Comparison of ENCODE assay signal across 10 cellular contexts in the genomic region with DNA sequence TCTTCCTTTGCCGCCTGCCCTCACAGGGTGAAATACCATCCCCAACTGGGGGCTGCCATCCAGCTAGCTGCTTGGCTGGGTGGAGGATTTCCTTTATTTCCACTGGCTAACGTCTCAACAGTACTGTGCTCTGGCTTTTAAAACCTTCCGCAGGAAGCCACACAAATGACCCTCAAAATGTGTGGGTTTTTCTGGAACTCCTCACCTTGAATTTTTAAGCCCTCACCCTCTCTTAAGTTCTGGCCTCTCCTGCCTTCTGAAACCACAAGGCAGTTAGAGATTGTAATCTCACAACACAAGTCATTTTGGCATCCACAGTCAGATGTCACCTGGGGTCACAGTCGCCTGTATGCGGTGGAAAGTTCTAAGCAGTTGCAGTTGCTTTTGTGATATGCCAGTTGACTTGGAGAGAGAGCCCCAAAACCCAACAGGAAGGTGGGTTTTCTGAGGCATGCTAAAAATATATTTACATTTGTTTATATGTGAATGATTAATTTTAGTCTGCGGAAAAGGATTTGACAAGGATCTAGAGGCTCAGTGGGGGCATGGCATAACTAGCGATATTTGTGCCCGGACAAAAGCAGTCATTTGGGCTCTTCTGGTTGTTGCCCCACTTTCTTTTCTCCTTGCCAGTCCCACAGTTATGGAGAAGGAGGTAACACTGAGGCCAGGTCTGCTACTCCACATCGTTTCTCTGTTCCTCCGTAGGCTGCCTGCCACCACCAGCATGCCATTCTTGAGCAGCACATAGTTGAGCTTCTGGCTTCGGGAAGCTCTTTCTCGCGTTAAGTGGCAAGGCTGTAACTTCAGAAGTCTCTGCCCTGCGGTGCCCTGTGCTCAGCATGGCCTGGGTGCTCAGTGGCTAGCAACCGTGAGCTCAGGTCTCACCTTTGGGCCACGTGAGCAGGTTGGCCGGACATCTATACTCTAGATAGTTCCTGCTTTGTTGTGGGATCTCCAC.
DNase-seq lines count a peak whose midpoint lies in the region; ATAC-seq and FAIRE-seq lines count a peak whose summit lies in the region.
"Had no signal": no experiment of that assay in that cellular context is flagged by ENCODE, and none has a peak within 500 bp of the region (broad histone marks: within the 10 kb centered on the region; RNA-seq: fewer than 3 reads in every experiment).

No MANE protein-coding gene starts in this region.

- H3K36me3 ChIP-seq in KOPT-K1 (ENCODE audit: insufficient read depth, low read length): no peaks in the 10 kb centered on the region

- H3K9me3 ChIP-seq in KOPT-K1 (ENCODE audit: insufficient read depth, low read length, poor library complexity, severe bottlenecking): peaks cover 4% of the 10 kb centered on the region

- DNase-seq in GM19239 (ENCODE audit: insufficient read length, low spot score) (peak; percentile 25), DMS153 treated with DMSO at 0.1 percent for 48 hours (lab: John Stamatoyannopoulos, UW; ENCODE audit: unreplicated experiment) (no peak), medulla oblongata (ENCODE audit: extremely low spot score) (no peak)
- peak; percentile 77 to 86 for DNase-seq in activated T-cell treated with anti-CD3 and anti-CD28 coated beads, Interleukin-2, amount 50 U/mL, for 72 hours
- peak; percentile 46 to 52 for DNase-seq in stimulated activated CD4-positive, alpha-beta T cell treated with anti-CD3 and anti-CD28 coated beads, Interleukin-2, amount 100 ng/mL, for 48 hours
- DNase-seq: head of caudate nucleus had no signal

- H3K9me3 Mint-ChIP-seq in activated T-cell treated with anti-CD3 and anti-CD28 coated beads, Interleukin-2, amount 50 U/mL, for 72 hours: peaks cover 5 to 9% of the 10 kb centered on the region in 2 donors

- peak overlapping the region; percentile 42 for H3K27ac Mint-ChIP-seq in activated T-cell treated with anti-CD3 and anti-CD28 coated beads, Interleukin-2, amount 50 U/mL, for 72 hours

- peaks cover 90% of the 10 kb centered on the region for H3K4me1 Mint-ChIP-seq in activated T-cell treated with anti-CD3 and anti-CD28 coated beads, Interleukin-2, amount 50 U/mL, for 72 hours (ENCODE audit: low read depth)

- peak overlapping the region; percentile 73 to 83 for H3K4me3 Mint-ChIP-seq in activated T-cell treated with anti-CD3 and anti-CD28 coated beads, Interleukin-2, amount 50 U/mL, for 72 hours

- peaks cover 9 to 10% of the 10 kb centered on the region in 2 donors for H3K36me3 Mint-ChIP-seq in activated T-cell treated with anti-CD3 and anti-CD28 coated beads, Interleukin-2, amount 50 U/mL, for 72 hours (ENCODE audit: insufficient read depth in 2 of 2)

- ATAC-seq in activated T-cell treated with anti-CD3 and anti-CD28 coated beads, Interleukin-2, amount 50 U/mL, for 72 hours (replicated peaks in 1 of 2): peak; percentile 77 to 78
- ATAC-seq in HG03442 (IDR thresholded peaks at IDR 0.05; ENCODE audit: unreplicated experiment) (no peak), HG03439 (IDR thresholded peaks at IDR 0.05; ENCODE audit: unreplicated experiment) (no peak)

- peak; percentile 87 for FAIRE-seq in GM19239 (lab: Jason Lieb, UNC)

- peak overlapping the region; percentile 100 for H3K27ac ChIP-seq in KOPT-K1 (ENCODE audit: low read depth, low read length, poor library complexity, severe bottlenecking)
- H3K27ac ChIP-seq: KMS-11 had no signal

- no peaks in the 10 kb centered on the region for H3K27me3 Mint-ChIP-seq in activated T-cell treated with anti-CD3 and anti-CD28 coated beads, Interleukin-2, amount 50 U/mL, for 72 hours (ENCODE audit: low read depth)

Comparison
In these comparisons a context has a peak if more than half of its experiments do, and no peak if none do; other contexts are left out.
1. DNase-seq: peak in GM19239 (single experiment), activated T-cell treated with anti-CD3 and anti-CD28 coated beads, Interleukin-2, amount 50 U/mL, for 72 hours (2 of 2) and stimulated activated CD4-positive, alpha-beta T cell treated with anti-CD3 and anti-CD28 coated beads, Interleukin-2, amount 100 ng/mL, for 48 hours (2 of 2); none in DMS153 treated with DMSO at 0.1 percent for 48 hours (single experiment) and medulla oblongata (single experiment).
2. ATAC-seq: peak in activated T-cell treated with anti-CD3 and anti-CD28 coated beads, Interleukin-2, amount 50 U/mL, for 72 hours (2 of 2); none in HG03442 (single experiment) and HG03439 (single experiment).